ENCODE assay signal across 13 cellular contexts in genomic region chr4:13642576-13642975, GRCh38. TPM values are rescaled to one million over a fixed set of nuclear protein-coding genes. Genes with fewer than 3 reads are reported as not detected.
A peak's percentile ranks its signal among the peaks of the same experiment; 100 is the strongest.
DNase-seq lines count a peak whose midpoint lies in the region; ATAC-seq, FAIRE-seq and TF ChIP-seq lines count a peak whose summit lies in the region.
"Had no signal": no experiment of that assay in that cellular context is flagged by ENCODE, and none has a peak within 500 bp of the region (broad histone marks: within the 10 kb centered on the region; RNA-seq: fewer than 3 reads in every experiment).

No MANE protein-coding gene starts in this region.

- H3K9me3 Mint-ChIP-seq in HFFc6: no peaks in the 10 kb centered on the region
- no peaks in the 10 kb centered on the region for H3K9me3 Mint-ChIP-seq in stimulated activated memory B cell treated with anti-CD40 and anti-IgM and Interleukin-4, amounts not matched to agents 10 μg/mL and 1 μg/mL and 100 μg/mL, for 72 hours
- H3K9me3 Mint-ChIP-seq in natural killer cell treated with Interleukin-12 subunit alpha and Interleukin-12 subunit beta and Interleukin-15 and Interleukin-18, amount 100 ng/mL, for 72 hours: no peaks in the 10 kb centered on the region
- H3K9me3 Mint-ChIP-seq: activated naive CD8-positive, alpha-beta T cell treated with anti-CD3 and anti-CD28 coated beads, Interleukin-2, amount 10 ng/mL, durations not matched to agents 7 days and 5 days; H9 had no signal

- no peak for FAIRE-seq in urothelium cell line (lab: Jason Lieb, UNC)
- FAIRE-seq: keratinocyte had no signal

- DNase-seq in HFFc6: peak; percentile 15
- DNase-seq in RPMI7951 (ENCODE audit: low read depth): peak; percentile 54
- peak; percentile 76 for DNase-seq in fibroblast of mammary gland (ENCODE audit: low read depth)
- DNase-seq in renal cortical epithelial cell (ENCODE audit: low read depth): peak; percentile 59
- no peak for DNase-seq in urothelium cell line (ENCODE audit: low spot score)
- DNase-seq in natural killer cell treated with Interleukin-12 subunit alpha and Interleukin-12 subunit beta and Interleukin-15 and Interleukin-18, amount 100 ng/mL, for 72 hours (ENCODE audit: low spot score): no peak
- DNase-seq: activated naive CD8-positive, alpha-beta T cell treated with anti-CD3 and anti-CD28 coated beads, Interleukin-2, amount 10 ng/mL, durations not matched to agents 7 days and 5 days; H9; NCI-H2081 treated with DMSO at 0.1 percent for 48 hours; stimulated activated naive CD8-positive, alpha-beta T cell treated with anti-CD3 and anti-CD28 coated beads, Interleukin-15, Interleukin-2, amounts not matched to agents 100 U/mL and 50 U/mL, for 24 hours had no signal

- H3K4me3 Mint-ChIP-seq in HFFc6: no peak overlapping the region
- no peak overlapping the region for H3K4me3 Mint-ChIP-seq in stimulated activated memory B cell treated with anti-CD40 and anti-IgM and Interleukin-4, amounts not matched to agents 10 μg/mL and 1 μg/mL and 100 μg/mL, for 72 hours
- H3K4me3 Mint-ChIP-seq in natural killer cell treated with Interleukin-12 subunit alpha and Interleukin-12 subunit beta and Interleukin-15 and Interleukin-18, amount 100 ng/mL, for 72 hours: no peak overlapping the region
- H3K4me3 Mint-ChIP-seq: activated naive CD8-positive, alpha-beta T cell treated with anti-CD3 and anti-CD28 coated beads, Interleukin-2, amount 10 ng/mL, durations not matched to agents 7 days and 5 days; H9; IgD-negative memory B cell had no signal

- no peaks in the 10 kb centered on the region for H3K36me3 Mint-ChIP-seq in HFFc6 (ENCODE audit: low read depth)
- H3K36me3 Mint-ChIP-seq in stimulated activated memory B cell treated with anti-CD40 and anti-IgM and Interleukin-4, amounts not matched to agents 10 μg/mL and 1 μg/mL and 100 μg/mL, for 72 hours: no peaks in the 10 kb centered on the region
- H3K36me3 Mint-ChIP-seq in natural killer cell treated with Interleukin-12 subunit alpha and Interleukin-12 subunit beta and Interleukin-15 and Interleukin-18, amount 100 ng/mL, for 72 hours: no peaks in the 10 kb centered on the region
- H3K36me3 Mint-ChIP-seq: activated naive CD8-positive, alpha-beta T cell treated with anti-CD3 and anti-CD28 coated beads, Interleukin-2, amount 10 ng/mL, durations not matched to agents 7 days and 5 days had no signal

- no peak for ATAC-seq in stimulated activated memory B cell treated with anti-CD40 and anti-IgM and Interleukin-4, amounts not matched to agents 10 μg/mL and 1 μg/mL and 100 μg/mL, for 72 hours
- ATAC-seq in natural killer cell treated with Interleukin-12 subunit alpha and Interleukin-12 subunit beta and Interleukin-15 and Interleukin-18, amount 100 ng/mL, for 72 hours: no peak
- ATAC-seq: stimulated activated naive CD8-positive, alpha-beta T cell treated with anti-CD3 and anti-CD28 coated beads, Interleukin-15, Interleukin-2, amounts not matched to agents 100 U/mL and 50 U/mL, for 24 hours had no signal

- H3K4me3 ChIP-seq in fibroblast of mammary gland (ENCODE audit: control insufficient read depth, low read depth, low read length): no peak overlapping the region

- H3K4me1 Mint-ChIP-seq in HFFc6 (ENCODE audit: low read depth): peaks cover 51% of the 10 kb centered on the region
- H3K4me1 Mint-ChIP-seq in stimulated activated memory B cell treated with anti-CD40 and anti-IgM and Interleukin-4, amounts not matched to agents 10 μg/mL and 1 μg/mL and 100 μg/mL, for 72 hours: no peaks in the 10 kb centered on the region
- H3K4me1 Mint-ChIP-seq in natural killer cell treated with Interleukin-12 subunit alpha and Interleukin-12 subunit beta and Interleukin-15 and Interleukin-18, amount 100 ng/mL, for 72 hours (ENCODE audit: low read depth in 2 of 2): peaks cover 3 to 6% of the 10 kb centered on the region in 2 donors

- TF ChIP-seq CTCF in HFFc6 (IDR thresholded peaks at IDR 0.05) (no peak), fibroblast of mammary gland (conservative IDR thresholded peaks at IDR 0.05; ENCODE audit: control insufficient read depth, insufficient read depth, low read depth, low read length) (no peak)

- peak overlapping the region; percentile 30; the same call in 1 of the 2 replicates for H3K27ac Mint-ChIP-seq in HFFc6
- H3K27ac Mint-ChIP-seq in stimulated activated memory B cell treated with anti-CD40 and anti-IgM and Interleukin-4, amounts not matched to agents 10 μg/mL and 1 μg/mL and 100 μg/mL, for 72 hours: no peak overlapping the region
- H3K27ac Mint-ChIP-seq in natural killer cell treated with Interleukin-12 subunit alpha and Interleukin-12 subunit beta and Interleukin-15 and Interleukin-18, amount 100 ng/mL, for 72 hours: no peak overlapping the region
- H3K27ac Mint-ChIP-seq: activated naive CD8-positive, alpha-beta T cell treated with anti-CD3 and anti-CD28 coated beads, Interleukin-2, amount 10 ng/mL, durations not matched to agents 7 days and 5 days; IgD-negative memory B cell had no signal

- H3K27me3 Mint-ChIP-seq in HFFc6 (ENCODE audit: insufficient read depth): peaks cover 8% of the 10 kb centered on the region
- peaks cover 17% of the 10 kb centered on the region for H3K27me3 Mint-ChIP-seq in stimulated activated memory B cell treated with anti-CD40 and anti-IgM and Interleukin-4, amounts not matched to agents 10 μg/mL and 1 μg/mL and 100 μg/mL, for 72 hours
- peaks cover 34 to 58% of the 10 kb centered on the region in 2 donors for H3K27me3 Mint-ChIP-seq in natural killer cell treated with Interleukin-12 subunit alpha and Interleukin-12 subunit beta and Interleukin-15 and Interleukin-18, amount 100 ng/mL, for 72 hours

RNA-seq across cellular contexts. Expression of gene BOD1L1, which starts 15.1 kb away (rescaled TPM):
- 10 to 100 TPM; 22.9 to 24.9 (median 24.6) TPM for total RNA-seq in HFFc6 (2021; fragmentation: NEBNext Ultra II Directional; extraction: Animal tissue kit (Norgen Biotek cat#: 25700))
- 8.4 and 10.9 TPM in 2 replicates for total RNA-seq in RPMI7951 (2014; rRNA removed; shearing (Covaris generic))
- 20.7 and 63.0 TPM in 2 replicates for total RNA-seq in renal cortical epithelial cell
- total RNA-seq in natural killer cell treated with Interleukin-12 subunit alpha and Interleukin-12 subunit beta and Interleukin-15 and Interleukin-18, amount 100 ng/mL, for 72 hours: 10 to 100 TPM; 41.4 to 43.5 TPM

Comparison
In these comparisons a context has a peak if more than half of its experiments do, and no peak if none do; other contexts are left out.
1. DNase-seq: peak in HFFc6 (single experiment), RPMI7951 (single experiment), fibroblast of mammary gland (single experiment) and renal cortical epithelial cell (single experiment); none in urothelium cell line (single experiment) and natural killer cell treated with Interleukin-12 subunit alpha and Interleukin-12 subunit beta and Interleukin-15 and Interleukin-18, amount 100 ng/mL, for 72 hours (single experiment).